Comparison of ENCODE assay signal across 15 cellular contexts in genomic region chr11:703515-703914, GRCh38. TPM values are rescaled to one million over a fixed set of nuclear protein-coding genes. Genes with fewer than 3 reads are reported as not detected.
DNase-seq lines count a peak whose midpoint lies in the region; ATAC-seq, FAIRE-seq and TF ChIP-seq lines count a peak whose summit lies in the region.
"Had no signal": no experiment of that assay in that cellular context is flagged by ENCODE, and none has a peak within 500 bp of the region (broad histone marks: within the 10 kb centered on the region; RNA-seq: fewer than 3 reads in every experiment).

No MANE protein-coding gene starts in this region.

- H3K27ac ChIP-seq in RWPE2 (ENCODE audit: poor library complexity, severe bottlenecking), result peak overlapping the region; percentile 94
- peak overlapping the region; percentile 44 to 61 for H3K27ac ChIP-seq in kidney (ENCODE audit: low read depth in 2 of 2, low read length in 2 of 2)
- peak overlapping the region; percentile 76 to 91 for H3K27ac ChIP-seq in prostate gland
- H3K27ac ChIP-seq in uterus, result peak overlapping the region; percentile 35 to 47

- ATAC-seq in RWPE2 (ENCODE audit: low read depth), result no peak
- ATAC-seq in HG03432 (IDR thresholded peaks at IDR 0.05; ENCODE audit: unreplicated experiment), result no peak

- H3K4me3 ChIP-seq in RWPE2 (ENCODE audit: severe bottlenecking), result no peak overlapping the region
- H3K4me3 ChIP-seq in kidney (ENCODE audit: low read length in 2 of 2), result no peak overlapping the region
- H3K4me3 ChIP-seq in prostate gland, result no peak overlapping the region
- no peak overlapping the region for H3K4me3 ChIP-seq in uterus
- H3K4me3 ChIP-seq: hepatocyte had no signal

- H3K9ac ChIP-seq in kidney (ENCODE audit: low read length in 2 of 2), result peak overlapping the region in 1 of 2 donors; percentile 17

- 95% methylated on average over 9 of the region's 9 CpGs for WGBS in prostate gland

- H3K27me3 ChIP-seq in RWPE2 (ENCODE audit: insufficient read depth, poor library complexity, severe bottlenecking), result no peaks in the 10 kb centered on the region
- H3K27me3 ChIP-seq in prostate gland (replicated peaks; ENCODE audit: insufficient read depth), result no peaks in the 10 kb centered on the region
- H3K27me3 ChIP-seq in uterus, result no peaks in the 10 kb centered on the region
- H3K27me3 ChIP-seq: hepatocyte had no signal

- no peaks in the 10 kb centered on the region for H3K9me3 ChIP-seq in RWPE2 (ENCODE audit: severe bottlenecking)
- no peaks in the 10 kb centered on the region for H3K9me3 ChIP-seq in kidney (ENCODE audit: control insufficient read depth in 1 of 2, low read length in 2 of 2)
- H3K9me3 ChIP-seq in prostate gland, result no peaks in the 10 kb centered on the region
- H3K9me3 ChIP-seq in uterus, result no peaks in the 10 kb centered on the region

- DNase-seq in RWPE2 (ENCODE audit: low spot score) (no peak), kidney (no peak), prostate gland (ENCODE audit: low spot score) (no peak), uterus (no peak), DMS153 treated with DMSO at 0.1 percent for 48 hours (lab: John Stamatoyannopoulos, UW; ENCODE audit: unreplicated experiment) (no peak), NCI-H2029 treated with DMSO at 0.1 percent for 48 hours (lab: John Stamatoyannopoulos, UW) (no peak)
- DNase-seq: activated CD4-positive, alpha-beta memory T cell treated with anti-CD3 and anti-CD28 coated beads, Interleukin-2, amount 10 ng/mL, durations not matched to agents 7 days and 5 days; activated T-cell treated with anti-CD3 and anti-CD28 coated beads, Interleukin-2, amount 50 U/mL, for 48 hours; DMS 273 treated with DMSO at 0.1 percent for 48 hours; effector memory CD8-positive, alpha-beta T cell; HCEC 1CT; NCI-H1092; NCI-H82 had no signal

- H3K36me3 ChIP-seq in RWPE2 (ENCODE audit: low read depth) (peaks cover 16% of the 10 kb centered on the region), kidney (ENCODE audit: control insufficient read depth in 1 of 2, insufficient read depth in 2 of 2, low read length in 2 of 2) (peaks cover 0 to 2% of the 10 kb centered on the region in 2 donors), prostate gland (no peaks in the 10 kb centered on the region), uterus (no peaks in the 10 kb centered on the region)

- TF ChIP-seq POLR2A in prostate gland (IDR thresholded peaks at IDR 0.05) (no peak), uterus (IDR thresholded peaks at IDR 0.05) (no peak)

- no peak for TF ChIP-seq CTCF in RWPE2 (IDR thresholded peaks at IDR 0.05; ENCODE audit: poor library complexity, severe bottlenecking)
- TF ChIP-seq CTCF in kidney (IDR thresholded peaks at IDR 0.05; ENCODE audit: borderline replicate concordance, extremely low read depth, insufficient read depth), result no peak
- TF ChIP-seq CTCF in prostate gland (IDR thresholded peaks at IDR 0.05), result no peak
- TF ChIP-seq CTCF in uterus (IDR thresholded peaks at IDR 0.05), result no peak

- H3K4me1 ChIP-seq in RWPE2 (ENCODE audit: insufficient read depth, poor library complexity, severe bottlenecking), result peaks cover 29% of the 10 kb centered on the region
- peaks cover 20 to 41% of the 10 kb centered on the region in 2 donors for H3K4me1 ChIP-seq in kidney (ENCODE audit: control insufficient read depth in 1 of 2, insufficient read depth in 1 of 2, low read depth in 1 of 2, low read length in 2 of 2)
- peaks cover 30% of the 10 kb centered on the region for H3K4me1 ChIP-seq in prostate gland (replicated peaks)
- peaks cover 0 to 4% of the 10 kb centered on the region in 2 donors for H3K4me1 ChIP-seq in uterus

- intact Hi-C loops in kidney (cut with DNase I) (no loop called here), prostate gland (cut with DNase I) (no loop called here), uterus (cut with DNase I; ENCODE audit: low total_unique reads) (no loop called here)

- FAIRE-seq in kidney (lab: Jason Lieb, UNC), result no peak

RNA-seq across cellular contexts. Expression of gene EPS8L2, which starts 2.5 kb away (rescaled TPM):
- 287 TPM for total RNA-seq in kidney
- 199 TPM for polyA plus RNA-seq in kidney (ENCODE audit: insufficient read depth, low read depth, low replicate concordance)
- 100 to 1,000 TPM in 1 of 2 donors, 10 to 100 TPM in 1; 92.1 to 114 TPM for total RNA-seq in prostate gland
- total RNA-seq in uterus, result 10 to 100 TPM; 12.2 to 52.8 (median 32.3) TPM

RNA-seq across cellular contexts. Expression of gene TMEM80, which starts 7.9 kb away (rescaled TPM):
- total RNA-seq in kidney (38.6 TPM), prostate gland (10 to 100 TPM; 66.0 to 70.9 TPM), uterus (10 to 100 TPM in 2 of 4 donors, 1 to 10 TPM in 2; 2.6 to 35.3 (median 8.1) TPM)
- polyA plus RNA-seq in kidney (ENCODE audit: insufficient read depth, low read depth, low replicate concordance), result 36.2 TPM

RNA-seq across cellular contexts. Expression of gene DEAF1, which starts 8.5 kb away (rescaled TPM):
- total RNA-seq in kidney (54.5 TPM), prostate gland (100 to 1,000 TPM in 1 of 2 donors, 10 to 100 TPM in 1; 53.5 to 102 TPM), uterus (10 to 100 TPM in 2 of 4 donors, 1 to 10 TPM in 2; 7.9 to 45.6 (median 20.4) TPM)
- 30.2 TPM for polyA plus RNA-seq in kidney (ENCODE audit: insufficient read depth, low read depth, low replicate concordance)

RNA-seq across cellular contexts. Expression of gene TALDO1, which starts 43.7 kb away (rescaled TPM):
- 175 TPM for total RNA-seq in kidney
- 312 TPM for polyA plus RNA-seq in kidney (ENCODE audit: insufficient read depth, low read depth, low replicate concordance)
- 100 to 1,000 TPM; 124 to 285 TPM for total RNA-seq in prostate gland
- 100 to 1,000 TPM in 1 of 4 donors, 10 to 100 TPM in 3; 60.3 to 146 (median 66.9) TPM for total RNA-seq in uterus

Comparison
In these comparisons a context has a peak if more than half of its experiments do, and no peak if none do; other contexts are left out.
1. H3K27ac ChIP-seq: peak in every context shown above with its lines; median percentile 94 in RWPE2; 84 in prostate gland; 52 in kidney; 41 in uterus.